22 cellular contexts compared by ENCODE assay signal in genomic region chr4:181897935-181898334, GRCh38.
A peak's percentile ranks its signal among the peaks of the same experiment; 100 is the strongest.
DNase-seq lines count a peak whose midpoint lies in the region; ATAC-seq and TF ChIP-seq lines count a peak whose summit lies in the region.
"Had no signal": no experiment of that assay in that cellular context is flagged by ENCODE, and none has a peak within 500 bp of the region (broad histone marks: within the 10 kb centered on the region; RNA-seq: fewer than 3 reads in every experiment).

No MANE protein-coding gene starts in this region.

- H3K4me3 Mint-ChIP-seq in effector memory CD8-positive, alpha-beta T cell, result no peak overlapping the region
- H3K4me3 Mint-ChIP-seq: activated T-helper 17 cell treated with anti-CD3 and anti-CD28 coated beads, Interleukin-2, amount 50 U/mL, for 72 hours; type B pancreatic cell had no signal

- H3K9me3 Mint-ChIP-seq in effector memory CD8-positive, alpha-beta T cell, result peaks cover 0 to 8% of the 10 kb centered on the region in 2 donors
- H3K9me3 Mint-ChIP-seq: type B pancreatic cell had no signal

- in situ Hi-C loops in astrocyte of the spinal cord (cut with HindIII; ENCODE audit: low sequenced_read_pairs), result no loop called here

- ATAC-seq in HG02678 (IDR thresholded peaks at IDR 0.05; ENCODE audit: unreplicated experiment) (no peak), GM21786 (IDR thresholded peaks at IDR 0.05; ENCODE audit: unreplicated experiment) (no peak)
- no peak for ATAC-seq in effector memory CD8-positive, alpha-beta T cell (replicated peaks)
- ATAC-seq: activated T-helper 17 cell treated with anti-CD3 and anti-CD28 coated beads, Interleukin-2, amount 50 U/mL, for 72 hours; gastroesophageal sphincter; left lung had no signal

- no peak overlapping the region for H3K27ac Mint-ChIP-seq in effector memory CD8-positive, alpha-beta T cell
- H3K27ac Mint-ChIP-seq: activated T-helper 17 cell treated with anti-CD3 and anti-CD28 coated beads, Interleukin-2, amount 50 U/mL, for 72 hours; type B pancreatic cell had no signal

- H3K4me1 Mint-ChIP-seq in effector memory CD8-positive, alpha-beta T cell (ENCODE audit: low read depth in 2 of 2), result no peaks in the 10 kb centered on the region
- H3K4me1 Mint-ChIP-seq: activated T-helper 17 cell treated with anti-CD3 and anti-CD28 coated beads, Interleukin-2, amount 50 U/mL, for 72 hours had no signal

- H3K36me3 Mint-ChIP-seq in effector memory CD8-positive, alpha-beta T cell (ENCODE audit: insufficient read depth), result no peaks in the 10 kb centered on the region
- H3K36me3 Mint-ChIP-seq: type B pancreatic cell had no signal

- no peak for TF ChIP-seq CTCF in AG09309 (IDR thresholded peaks at IDR 0.05; ENCODE audit: control insufficient read depth, insufficient read depth, low read depth, low read length, missing control alignments)
- TF ChIP-seq CTCF in astrocyte of the spinal cord (IDR thresholded peaks at IDR 0.05; ENCODE audit: low read depth, low read length), result no peak

- no peaks in the 10 kb centered on the region for H3K27me3 Mint-ChIP-seq in effector memory CD8-positive, alpha-beta T cell
- H3K27me3 Mint-ChIP-seq: activated T-helper 17 cell treated with anti-CD3 and anti-CD28 coated beads, Interleukin-2, amount 50 U/mL, for 72 hours had no signal

- peak; percentile 88 for DNase-seq in AG09309 (ENCODE audit: low read depth)
- peak; percentile 24 for DNase-seq in HT1080 (ENCODE audit: low read depth)
- DNase-seq in astrocyte of the spinal cord (ENCODE audit: low read depth, low spot score), result peak; percentile 45
- DNase-seq in iris pigment epithelial cell (ENCODE audit: low read depth), result peak; percentile 69
- DNase-seq in effector memory CD8-positive, alpha-beta T cell, result no peak
- no peak for DNase-seq in SHP77 (lab: John Stamatoyannopoulos, UW)
- DNase-seq: activated CD4-positive, alpha-beta T cell treated with anti-CD3 and anti-CD28 coated beads for 1 hour; left lung; NCI-H1417 treated with DMSO at 0.1 percent for 48 hours; NCI-H2171 treated with DMSO at 0.1 percent for 48 hours; NCI-H748 treated with DMSO at 0.1 percent for 48 hours; PC-9; retina; stimulated activated CD4-positive, alpha-beta T cell treated with anti-CD3 and anti-CD28 coated beads, Interleukin-15, amount 100 ng/mL, for 24 hours; stimulated activated naive CD4-positive, alpha-beta T cell treated with Interleukin-2 at 50 U/mL for 16 hours; T-helper 9 cell had no signal

- no peak overlapping the region for H3K4me3 ChIP-seq in AG09309 (ENCODE audit: control insufficient read depth, low read depth, low read length)
- H3K4me3 ChIP-seq in astrocyte of the spinal cord (ENCODE audit: low read depth, low read length), result no peak overlapping the region
- H3K4me3 ChIP-seq: gastroesophageal sphincter, HAP-1, left lung, PC-9 had no signal

Comparison
In these comparisons a context has a peak if more than half of its experiments do, and no peak if none do; other contexts are left out.
1. DNase-seq: peak in AG09309 (single experiment), HT1080 (single experiment), astrocyte of the spinal cord (single experiment) and iris pigment epithelial cell (single experiment); none in effector memory CD8-positive, alpha-beta T cell (0 of 3) and SHP77 (0 of 2).